23 cellular contexts compared by ENCODE assay signal in the genomic region with DNA sequence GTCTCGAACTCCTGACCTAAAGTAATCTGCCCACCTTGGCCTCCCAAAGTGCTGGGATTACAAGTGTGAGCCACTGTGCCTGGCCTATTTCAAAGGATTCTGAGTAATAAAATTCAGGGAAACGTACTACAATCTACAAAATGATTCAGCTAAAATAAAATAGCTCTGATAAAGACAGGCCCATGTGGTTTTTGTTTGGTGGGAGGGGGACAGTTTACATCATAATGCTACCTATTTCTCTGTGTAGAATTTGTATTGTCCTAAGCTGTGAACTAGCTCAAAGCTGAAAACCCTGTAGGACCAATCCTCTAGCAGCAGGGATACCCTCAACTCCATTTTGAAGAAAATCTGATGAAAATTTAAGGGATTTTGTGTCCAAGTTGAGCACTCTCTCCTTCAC.
"Had no signal": no experiment of that assay in that cellular context is flagged by ENCODE, and none has a peak within 500 bp of the region (broad histone marks: within the 10 kb centered on the region; RNA-seq: fewer than 3 reads in every experiment).

No MANE protein-coding gene starts in this region.

- DNase-seq: natural killer cell; occipital lobe; ovary; psoas muscle; right cardiac atrium; right lobe of liver; sigmoid colon; small intestine; stimulated activated CD4-positive, alpha-beta T cell treated with anti-CD3 and anti-CD28 coated beads, Interleukin-15, amount 100 ng/mL, for 24 hours; stimulated activated CD4-positive, alpha-beta T cell treated with anti-CD3 and anti-CD28 coated beads, Interleukin-2, amount 100 ng/mL, for 24 hours; stimulated activated CD4-positive, alpha-beta T cell treated with anti-CD3 and anti-CD28 coated beads, Interleukin-2, amount 100 ng/mL, for 48 hours; stimulated activated CD4-positive, alpha-beta T cell treated with anti-CD3 and anti-CD28 coated beads, Interleukin-4, amount 100 ng/mL, for 24 hours; stimulated activated naive B cell treated with anti-CD40 and anti-IgM and Interleukin-4, amounts not matched to agents 10 μg/mL and 1 μg/mL and 100 μg/mL, for 72 hours; stimulated activated naive CD4-positive, alpha-beta T cell treated with Interleukin-2 at 50 U/mL for 16 hours; stomach; thyroid gland; trophoblast cell; upper lobe of left lung had no signal

- H3K9me3 Mint-ChIP-seq: natural killer cell; nephron; neural progenitor cell; stimulated activated effector memory CD8-positive, alpha-beta T cell treated with anti-CD3 and anti-CD28 coated beads, Interleukin-12 subunit alpha, Interleukin-12 subunit beta, amount 100 ng/mL, for 72 hours; stimulated activated naive B cell treated with anti-CD40 and anti-IgM and Interleukin-4, amounts not matched to agents 10 μg/mL and 1 μg/mL and 100 μg/mL, for 72 hours; stimulated activated naive CD8-positive, alpha-beta T cell treated with anti-CD3 and anti-CD28 coated beads, Interleukin-15, Interleukin-2, amounts not matched to agents 100 ng/mL and 50 ng/mL, for 24 hours had no signal

- ATAC-seq: natural killer cell; psoas muscle; right cardiac atrium; right lobe of liver; stimulated activated effector memory CD8-positive, alpha-beta T cell treated with anti-CD3 and anti-CD28 coated beads, Interleukin-12 subunit alpha, Interleukin-12 subunit beta, amount 100 ng/mL, for 72 hours; stimulated activated naive B cell treated with anti-CD40 and anti-IgM and Interleukin-4, amounts not matched to agents 10 μg/mL and 1 μg/mL and 100 μg/mL, for 72 hours had no signal

- H3K36me3 Mint-ChIP-seq: natural killer cell had no signal

- H3K27me3 Mint-ChIP-seq: progenitor cell of endocrine pancreas; stimulated activated naive B cell treated with anti-CD40 and anti-IgM and Interleukin-4, amounts not matched to agents 10 μg/mL and 1 μg/mL and 100 μg/mL, for 72 hours; stimulated activated naive CD8-positive, alpha-beta T cell treated with anti-CD3 and anti-CD28 coated beads, Interleukin-15, Interleukin-2, amounts not matched to agents 100 ng/mL and 50 ng/mL, for 24 hours had no signal

- H3K4me3 Mint-ChIP-seq: natural killer cell; nephron; neural progenitor cell; stimulated activated effector memory CD8-positive, alpha-beta T cell treated with anti-CD3 and anti-CD28 coated beads, Interleukin-12 subunit alpha, Interleukin-12 subunit beta, amount 100 ng/mL, for 72 hours; stimulated activated naive B cell treated with anti-CD40 and anti-IgM and Interleukin-4, amounts not matched to agents 10 μg/mL and 1 μg/mL and 100 μg/mL, for 72 hours; stimulated activated naive CD8-positive, alpha-beta T cell treated with anti-CD3 and anti-CD28 coated beads, Interleukin-15, Interleukin-2, amounts not matched to agents 100 ng/mL and 50 ng/mL, for 24 hours had no signal

- H3K4me1 Mint-ChIP-seq: neural progenitor cell had no signal

- H3K27ac Mint-ChIP-seq: natural killer cell; nephron; neural progenitor cell; progenitor cell of endocrine pancreas; stimulated activated effector memory CD8-positive, alpha-beta T cell treated with anti-CD3 and anti-CD28 coated beads, Interleukin-12 subunit alpha, Interleukin-12 subunit beta, amount 100 ng/mL, for 72 hours; stimulated activated naive B cell treated with anti-CD40 and anti-IgM and Interleukin-4, amounts not matched to agents 10 μg/mL and 1 μg/mL and 100 μg/mL, for 72 hours; stimulated activated naive CD8-positive, alpha-beta T cell treated with anti-CD3 and anti-CD28 coated beads, Interleukin-15, Interleukin-2, amounts not matched to agents 100 ng/mL and 50 ng/mL, for 24 hours had no signal
